22 cellular contexts compared by ENCODE assay signal in genomic region chr2:6369266-6369665, GRCh38.
"Had no signal": no experiment of that assay in that cellular context is flagged by ENCODE, and none has a peak within 500 bp of the region (broad histone marks: within the 10 kb centered on the region; RNA-seq: fewer than 3 reads in every experiment).

No MANE protein-coding gene starts in this region.

- H3K9me3 ChIP-seq: gastrocnemius medialis, heart right ventricle, lower lobe of right lung had no signal

- FAIRE-seq: endothelial cell of umbilical vein, islet of Langerhans, keratinocyte had no signal

- H3K4me1 ChIP-seq: esophagus muscularis mucosa, foreskin keratinocyte, gastrocnemius medialis, heart right ventricle, left lung, lower lobe of right lung had no signal

- DNase-seq: cerebellar nuclear complex; dermis blood vessel endothelial cell; dorsolateral prefrontal cortex; effector CD4-positive, alpha-beta T cell; effector memory CD4-positive, alpha-beta T cell; foreskin keratinocyte; gastrocnemius medialis; glutamatergic neuron; head of caudate nucleus; heart right ventricle; hippocampal formation; left colon; left lung; left ventricle myocardium superior; lower lobe of right lung; mesenchymal stem cell; midbrain had no signal

- H3K36me3 ChIP-seq: esophagus muscularis mucosa, gastrocnemius medialis, heart right ventricle, left lung, lower lobe of right lung had no signal

- H3K27ac ChIP-seq: coronary artery, dorsolateral prefrontal cortex, esophagus muscularis mucosa, foreskin keratinocyte, gastrocnemius medialis, heart right ventricle, left lung, lower lobe of right lung had no signal

- H3K27me3 ChIP-seq: esophagus muscularis mucosa, foreskin keratinocyte, gastrocnemius medialis, heart right ventricle, left lung had no signal

- H3K4me3 ChIP-seq: coronary artery, dorsolateral prefrontal cortex, esophagus muscularis mucosa, gastrocnemius medialis, heart right ventricle, left lung, lower lobe of right lung had no signal
